22 cellular contexts compared by ENCODE assay signal in the genomic region with DNA sequence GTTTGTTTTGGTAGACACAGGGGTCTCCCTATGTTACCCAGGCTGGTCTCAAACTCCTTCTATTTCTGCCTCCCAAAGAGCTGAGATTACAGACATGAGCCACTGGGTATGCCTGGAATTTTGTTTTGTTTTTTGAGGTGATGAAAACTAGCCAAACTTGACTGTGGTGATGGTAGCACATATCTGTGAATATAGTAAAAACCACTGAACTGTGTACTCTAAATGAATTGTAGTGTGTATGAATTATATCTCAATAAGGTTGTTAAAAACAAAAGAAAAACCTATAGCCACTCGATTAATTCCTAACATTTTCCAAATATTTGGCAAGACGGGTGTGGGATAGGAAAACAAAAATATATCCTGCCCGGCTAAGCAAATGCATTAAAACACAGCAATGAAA.
DNase-seq lines count a peak whose midpoint lies in the region; ATAC-seq, FAIRE-seq and TF ChIP-seq lines count a peak whose summit lies in the region.
"Had no signal": no experiment of that assay in that cellular context is flagged by ENCODE, and none has a peak within 500 bp of the region (broad histone marks: within the 10 kb centered on the region; RNA-seq: fewer than 3 reads in every experiment).

No MANE protein-coding gene starts in this region.

- no peak overlapping the region for H3K4ac ChIP-seq in mesendoderm (ENCODE audit: low read depth, low read length)

- no peaks in the 10 kb centered on the region for H3K79me2 ChIP-seq in mesendoderm (ENCODE audit: control insufficient read depth, insufficient read depth, low read length)

- H4K5ac ChIP-seq in mesendoderm (ENCODE audit: low read length), result no peak overlapping the region

- H4K8ac ChIP-seq in mesendoderm (ENCODE audit: low read depth, low read length), result no peak overlapping the region

- WGBS in mesendoderm (ENCODE audit: extremely low coverage, insufficient coverage, low lambda C conversion rate), result no CpG with 5 or more reads among the region's 3 CpGs

- no peak overlapping the region for H3K18ac ChIP-seq in mesendoderm (ENCODE audit: low read length)

- no peaks in the 10 kb centered on the region for H3K36me3 ChIP-seq in SJSA1
- no peaks in the 10 kb centered on the region for H3K36me3 ChIP-seq in mesendoderm (ENCODE audit: control insufficient read depth, insufficient read depth, low read length)
- H3K36me3 ChIP-seq: BLaER1 had no signal

- TF ChIP-seq CTCF in AG04450 (IDR thresholded peaks at IDR 0.05; ENCODE audit: low read depth, low read length), result no peak
- TF ChIP-seq CTCF in choroid plexus epithelial cell (conservative IDR thresholded peaks at IDR 0.05; ENCODE audit: low read depth, low read length), result no peak

- POLR2A ChIA-PET in AG04450 (lab: Yijun Ruan, JAX), result no interaction called here

- no peak for ATAC-seq in HG03342 (IDR thresholded peaks at IDR 0.05; ENCODE audit: unreplicated experiment)

- H3K4me2 ChIP-seq in mesendoderm (ENCODE audit: low read length), result no peak overlapping the region
- H3K4me2 ChIP-seq: BLaER1 had no signal

- H2BK120ac ChIP-seq in mesendoderm (ENCODE audit: low read depth, low read length), result no peak overlapping the region

- H3K4me3 ChIP-seq in AG04450 (ENCODE audit: low read depth, low read length), result no peak overlapping the region
- no peak overlapping the region for H3K4me3 ChIP-seq in SJSA1
- no peak overlapping the region for H3K4me3 ChIP-seq in choroid plexus epithelial cell (ENCODE audit: low read depth, low read length)
- no peak overlapping the region for H3K4me3 ChIP-seq in mesendoderm (ENCODE audit: low read length)
- H3K4me3 ChIP-seq: BLaER1 had no signal

- H3K23ac ChIP-seq in mesendoderm (ENCODE audit: low read length), result no peak overlapping the region

- H3K27ac ChIP-seq in AG04450 (ENCODE audit: low read depth, low read length), result no peak overlapping the region
- H3K27ac ChIP-seq in SJSA1, result peak overlapping the region; percentile 30; the same call in 1 of the 2 replicates
- no peak overlapping the region for H3K27ac ChIP-seq in mesendoderm (ENCODE audit: low read depth, low read length)
- H3K27ac ChIP-seq: BLaER1, HL-60 had no signal

- H3K9me3 ChIP-seq in AG04450 (ENCODE audit: control insufficient read depth, insufficient read depth, low read length) (no peaks in the 10 kb centered on the region), SJSA1 (replicated peaks) (no peaks in the 10 kb centered on the region)
- H3K9me3 ChIP-seq: BLaER1 had no signal

- no peak for FAIRE-seq in HTR-8/SVneo (lab: Jason Lieb, UNC)

- no peak overlapping the region for H2AK5ac ChIP-seq in mesendoderm (ENCODE audit: low read length)

- H3K9ac ChIP-seq in mesendoderm (ENCODE audit: low read length), result no peak overlapping the region
- H3K9ac ChIP-seq: BLaER1 had no signal

- no peaks in the 10 kb centered on the region for H3K79me1 ChIP-seq in mesendoderm (ENCODE audit: low read length)

- CTCF ChIA-PET in AG04450 (lab: Charles Lee), result no interaction called here

- H2BK15ac ChIP-seq in mesendoderm (replicated peaks; ENCODE audit: low read depth), result no peak overlapping the region

- peak; percentile 11 for DNase-seq in AG04450 (ENCODE audit: low read depth, low spot score)
- DNase-seq in SJSA1 (ENCODE audit: low read depth in 1 of 2, low spot score in 2 of 2), result peak in 1 of 2 experiments; percentile 69
- DNase-seq in choroid plexus epithelial cell (ENCODE audit: low read depth), result peak; percentile 45
- peak; percentile 8 for DNase-seq in mesendoderm
- DNase-seq in effector CD4-positive, alpha-beta T cell, result no peak
- DNase-seq in HTR-8/SVneo (ENCODE audit: insufficient read length, low spot score), result no peak
- DNase-seq in activated effector memory CD4-positive, alpha-beta T cell treated with anti-CD3 and anti-CD28 coated beads, Interleukin-2, amount 50 U/mL, for 16 hours, result no peak
- DNase-seq: 8988T; Calu3; CD4-positive, alpha-beta memory T cell; GF-D8; H9; NCI-H1105 treated with DMSO at 0.1 percent for 48 hours; NCI-H1694; NCI-H2107; NCI-H2227 treated with DMSO at 0.1 percent for 48 hours; NCI-H524; NCI-H82; SHP77 had no signal

- H3K4me1 ChIP-seq in SJSA1 (replicated peaks) (peaks cover 7% of the 10 kb centered on the region), mesendoderm (ENCODE audit: control insufficient read depth, low read depth, low read length) (no peaks in the 10 kb centered on the region)
- H3K4me1 ChIP-seq: BLaER1 had no signal

- H3K27me3 ChIP-seq in AG04450 (ENCODE audit: control insufficient read depth, insufficient read depth, low read length) (no peaks in the 10 kb centered on the region), SJSA1 (replicated peaks) (no peaks in the 10 kb centered on the region), mesendoderm (ENCODE audit: insufficient read depth, low read length, poor library complexity) (no peaks in the 10 kb centered on the region)
- H3K27me3 ChIP-seq: BLaER1 had no signal

- no peak overlapping the region for H3K56ac ChIP-seq in mesendoderm (ENCODE audit: low read length)

- no peak overlapping the region for H2BK5ac ChIP-seq in mesendoderm (ENCODE audit: low read length)

Comparison
In these comparisons a context has a peak if more than half of its experiments do, and no peak if none do; other contexts are left out.
1. DNase-seq: peak in AG04450 (single experiment), choroid plexus epithelial cell (single experiment) and mesendoderm (single experiment); none in effector CD4-positive, alpha-beta T cell (single experiment), HTR-8/SVneo (single experiment) and activated effector memory CD4-positive, alpha-beta T cell treated with anti-CD3 and anti-CD28 coated beads, Interleukin-2, amount 50 U/mL, for 16 hours (single experiment).